In the genomic region with DNA sequence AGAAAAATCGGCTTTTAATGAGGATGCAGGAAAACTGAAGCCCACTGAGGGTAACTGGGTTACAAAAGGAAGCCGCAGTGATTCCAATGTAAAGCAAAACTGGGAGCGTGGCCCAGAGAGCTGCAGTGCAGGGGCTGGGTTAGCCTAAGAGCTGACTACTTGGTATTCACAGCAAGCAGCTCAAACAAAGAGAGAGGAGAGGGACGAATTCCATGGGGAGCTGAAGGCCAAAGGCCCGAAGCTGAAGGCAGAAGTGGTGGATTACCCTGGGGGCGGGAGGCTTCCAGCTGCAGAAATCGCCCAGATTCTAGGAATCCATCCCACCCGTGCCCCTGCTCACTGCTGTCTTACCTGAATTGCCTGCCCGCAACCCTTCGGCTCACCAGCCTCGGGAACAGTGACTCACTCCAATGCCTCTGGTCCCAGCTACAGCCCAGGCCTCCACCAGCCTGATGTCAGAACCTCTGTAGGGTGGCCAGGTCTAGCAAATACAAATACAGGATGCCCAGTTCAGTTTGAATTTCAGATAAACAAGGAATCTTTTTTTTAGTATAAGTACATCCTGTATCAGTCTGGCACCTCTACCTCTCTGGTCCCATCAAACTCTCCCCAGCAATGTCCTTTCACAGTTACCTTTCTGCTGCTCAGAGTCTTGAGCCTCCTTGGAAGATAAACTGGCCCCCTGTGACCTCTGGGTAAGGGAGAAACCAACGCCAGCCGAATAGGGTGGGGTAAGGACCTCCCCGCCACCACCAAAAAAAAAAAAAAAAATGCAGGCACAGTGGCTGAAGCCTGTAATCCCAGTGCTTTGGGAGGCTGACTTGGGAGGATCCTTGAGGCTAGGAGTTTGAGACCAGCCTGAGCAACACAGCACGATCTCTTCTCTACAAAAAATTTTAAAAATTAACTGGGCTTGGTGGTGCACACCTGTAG, we compare ENCODE assay signal across 1 cellular context.
TF ChIP-seq lines count a peak whose summit lies in the region.

No MANE protein-coding gene starts in this region.

TF ChIP-seq in HepG2, 621 proteins besides CTCF, POLR2A, EP300 and RAD21 (continued from another document and continues in another):
- TF ChIP-seq, protein P1, sequence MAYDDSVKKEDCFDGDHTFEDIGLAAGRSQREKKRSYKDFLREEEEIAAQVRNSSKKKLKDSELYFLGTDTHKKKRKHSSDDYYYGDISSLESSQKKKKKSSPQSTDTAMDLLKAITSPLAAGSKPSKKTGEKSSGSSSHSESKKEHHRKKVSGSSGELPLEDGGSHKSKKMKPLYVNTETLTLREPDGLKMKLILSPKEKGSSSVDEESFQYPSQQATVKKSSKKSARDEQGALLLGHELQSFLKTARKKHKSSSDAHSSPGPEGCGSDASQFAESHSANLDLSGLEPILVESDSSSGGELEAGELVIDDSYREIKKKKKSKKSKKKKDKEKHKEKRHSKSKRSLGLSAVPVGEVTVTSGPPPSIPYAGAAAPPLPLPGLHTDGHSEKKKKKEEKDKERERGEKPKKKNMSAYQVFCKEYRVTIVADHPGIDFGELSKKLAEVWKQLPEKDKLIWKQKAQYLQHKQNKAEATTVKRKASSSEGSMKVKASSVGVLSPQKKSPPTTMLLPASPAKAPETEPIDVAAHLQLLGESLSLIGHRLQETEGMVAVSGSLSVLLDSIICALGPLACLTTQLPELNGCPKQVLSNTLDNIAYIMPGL (CRISPR knock-in tag; IDR thresholded peaks at IDR 0.05; ENCODE audit: borderline replicate concordance in 1 of 2, low read depth in 1 of 2), result 0 out of 4 replicates have a peak, but pooled peaks of 1 of the 2 experiments have one; percentile 23
- TF ChIP-seq ZNF547 (CRISPR knock-in tag; IDR thresholded peaks at IDR 0.05) (peak; percentile 71; the same call in 1 of the 2 replicates), ESRRA (CRISPR knock-in tag; IDR thresholded peaks at IDR 0.05; ENCODE audit: low read depth) (no peak), KLF11 (CRISPR knock-in tag; IDR thresholded peaks at IDR 0.05) (no peak), ZNF124 (CRISPR knock-in tag; IDR thresholded peaks at IDR 0.05) (no peak), ISX (CRISPR knock-in tag; conservative IDR thresholded peaks at IDR 0.05) (no peak), MTF2 (CRISPR knock-in tag; IDR thresholded peaks at IDR 0.05; ENCODE audit: borderline replicate concordance) (0 out of 2 replicates have a peak, but pooled peaks have one; percentile 37), SP4 (CRISPR knock-in tag; IDR thresholded peaks at IDR 0.05) (no peak), ZNF567 (CRISPR knock-in tag; IDR thresholded peaks at IDR 0.05; ENCODE audit: borderline replicate concordance) (no peak), RBAK (CRISPR knock-in tag; IDR thresholded peaks at IDR 0.05) (peak; percentile 92), RFX1 (IDR thresholded peaks at IDR 0.05) (no peak), BCL6 (CRISPR knock-in tag; IDR thresholded peaks at IDR 0.05) (peak; percentile 22), SP1 (IDR thresholded peaks at IDR 0.05) (no peak), SP1 (CRISPR knock-in tag; IDR thresholded peaks at IDR 0.05) (0 out of 2 replicates have a peak, but pooled peaks have one; percentile 10), ZNF44 (CRISPR knock-in tag; IDR thresholded peaks at IDR 0.05) (peak; percentile 86; the same call in 1 of the 2 replicates), SYNCRIP (IDR thresholded peaks at IDR 0.05; ENCODE audit: insufficient read depth, low read depth, low read length) (no peak), ZNF629 (CRISPR knock-in tag; conservative IDR thresholded peaks at IDR 0.05) (no peak), KLF9 (CRISPR knock-in tag; IDR thresholded peaks at IDR 0.05; ENCODE audit: low read depth) (no peak), HHEX (CRISPR knock-in tag; IDR thresholded peaks at IDR 0.05) (no peak), HNF4A (CRISPR knock-in tag; IDR thresholded peaks at IDR 0.05) (no peak), GPN1 (CRISPR knock-in tag; IDR thresholded peaks at IDR 0.05; ENCODE audit: borderline replicate concordance) (no peak; the same call in 1 of the 2 replicates), SRSF1 (optimal IDR thresholded peaks at IDR 0.05; ENCODE audit: low read depth, low read length) (peak; percentile 52), MZF1 (CRISPR knock-in tag; IDR thresholded peaks at IDR 0.05; ENCODE audit: borderline replicate concordance) (no peak), ZNF224 (CRISPR knock-in tag; IDR thresholded peaks at IDR 0.05) (no peak), ZMYM4 (CRISPR knock-in tag; IDR thresholded peaks at IDR 0.05) (no peak), ATF1 (CRISPR knock-in tag; IDR thresholded peaks at IDR 0.05) (no peak), ERF (CRISPR knock-in tag; IDR thresholded peaks at IDR 0.05) (no peak), HNRNPUL1 (IDR thresholded peaks at IDR 0.05; ENCODE audit: low read depth, low read length) (no peak), ZFP36L2 (CRISPR knock-in tag; IDR thresholded peaks at IDR 0.05) (no peak), YEATS2 (CRISPR knock-in tag; IDR thresholded peaks at IDR 0.05; ENCODE audit: borderline replicate concordance) (no peak), MBD4 (IDR thresholded peaks at IDR 0.05; ENCODE audit: borderline replicate concordance, low read length) (no peak), RBFOX2 (IDR thresholded peaks at IDR 0.05; ENCODE audit: low read depth, low read length) (no peak), ZNF83 (CRISPR knock-in tag; IDR thresholded peaks at IDR 0.05; ENCODE audit: borderline replicate concordance) (no peak), ZNF138 (CRISPR knock-in tag; IDR thresholded peaks at IDR 0.05; ENCODE audit: low read depth) (no peak), DMAP1 (CRISPR knock-in tag; IDR thresholded peaks at IDR 0.05) (no peak), CBX1 (IDR thresholded peaks at IDR 0.05; ENCODE audit: low read depth) (no peak), SIN3A (IDR thresholded peaks at IDR 0.05; ENCODE audit: borderline replicate concordance, low read depth, low read length) (peak; percentile 35; the same call in 1 of the 2 replicates), ZNF274 (CRISPR knock-in tag; IDR thresholded peaks at IDR 0.05) (peak; percentile 77; the same call in 1 of the 2 replicates), ZNF326 (CRISPR knock-in tag; IDR thresholded peaks at IDR 0.05; ENCODE audit: borderline replicate concordance) (no peak), ZFP41 (CRISPR knock-in tag; IDR thresholded peaks at IDR 0.05; ENCODE audit: borderline replicate concordance) (no peak)
- TF ChIP-seq, protein P2, sequence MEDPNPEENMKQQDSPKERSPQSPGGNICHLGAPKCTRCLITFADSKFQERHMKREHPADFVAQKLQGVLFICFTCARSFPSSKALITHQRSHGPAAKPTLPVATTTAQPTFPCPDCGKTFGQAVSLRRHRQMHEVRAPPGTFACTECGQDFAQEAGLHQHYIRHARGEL (CRISPR knock-in tag; IDR thresholded peaks at IDR 0.05), result no peak
- TF ChIP-seq, protein P3, sequence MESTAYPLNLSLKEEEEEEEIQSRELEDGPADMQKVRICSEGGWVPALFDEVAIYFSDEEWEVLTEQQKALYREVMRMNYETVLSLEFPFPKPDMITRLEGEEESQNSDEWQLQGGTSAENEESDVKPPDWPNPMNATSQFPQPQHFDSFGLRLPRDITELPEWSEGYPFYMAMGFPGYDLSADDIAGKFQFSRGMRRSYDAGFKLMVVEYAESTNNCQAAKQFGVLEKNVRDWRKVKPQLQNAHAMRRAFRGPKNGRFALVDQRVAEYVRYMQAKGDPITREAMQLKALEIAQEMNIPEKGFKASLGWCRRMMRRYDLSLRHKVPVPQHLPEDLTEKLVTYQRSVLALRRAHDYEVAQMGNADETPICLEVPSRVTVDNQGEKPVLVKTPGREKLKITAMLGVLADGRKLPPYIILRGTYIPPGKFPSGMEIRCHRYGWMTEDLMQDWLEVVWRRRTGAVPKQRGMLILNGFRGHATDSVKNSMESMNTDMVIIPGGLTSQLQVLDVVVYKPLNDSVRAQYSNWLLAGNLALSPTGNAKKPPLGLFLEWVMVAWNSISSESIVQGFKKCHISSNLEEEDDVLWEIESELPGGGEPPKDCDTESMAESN (CRISPR knock-in tag; conservative IDR thresholded peaks at IDR 0.05), result no peak
- TF ChIP-seq, protein P4, sequence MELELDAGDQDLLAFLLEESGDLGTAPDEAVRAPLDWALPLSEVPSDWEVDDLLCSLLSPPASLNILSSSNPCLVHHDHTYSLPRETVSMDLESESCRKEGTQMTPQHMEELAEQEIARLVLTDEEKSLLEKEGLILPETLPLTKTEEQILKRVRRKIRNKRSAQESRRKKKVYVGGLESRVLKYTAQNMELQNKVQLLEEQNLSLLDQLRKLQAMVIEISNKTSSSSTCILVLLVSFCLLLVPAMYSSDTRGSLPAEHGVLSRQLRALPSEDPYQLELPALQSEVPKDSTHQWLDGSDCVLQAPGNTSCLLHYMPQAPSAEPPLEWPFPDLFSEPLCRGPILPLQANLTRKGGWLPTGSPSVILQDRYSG (CRISPR knock-in tag; IDR thresholded peaks at IDR 0.05), result no peak
- TF ChIP-seq, protein P5, sequence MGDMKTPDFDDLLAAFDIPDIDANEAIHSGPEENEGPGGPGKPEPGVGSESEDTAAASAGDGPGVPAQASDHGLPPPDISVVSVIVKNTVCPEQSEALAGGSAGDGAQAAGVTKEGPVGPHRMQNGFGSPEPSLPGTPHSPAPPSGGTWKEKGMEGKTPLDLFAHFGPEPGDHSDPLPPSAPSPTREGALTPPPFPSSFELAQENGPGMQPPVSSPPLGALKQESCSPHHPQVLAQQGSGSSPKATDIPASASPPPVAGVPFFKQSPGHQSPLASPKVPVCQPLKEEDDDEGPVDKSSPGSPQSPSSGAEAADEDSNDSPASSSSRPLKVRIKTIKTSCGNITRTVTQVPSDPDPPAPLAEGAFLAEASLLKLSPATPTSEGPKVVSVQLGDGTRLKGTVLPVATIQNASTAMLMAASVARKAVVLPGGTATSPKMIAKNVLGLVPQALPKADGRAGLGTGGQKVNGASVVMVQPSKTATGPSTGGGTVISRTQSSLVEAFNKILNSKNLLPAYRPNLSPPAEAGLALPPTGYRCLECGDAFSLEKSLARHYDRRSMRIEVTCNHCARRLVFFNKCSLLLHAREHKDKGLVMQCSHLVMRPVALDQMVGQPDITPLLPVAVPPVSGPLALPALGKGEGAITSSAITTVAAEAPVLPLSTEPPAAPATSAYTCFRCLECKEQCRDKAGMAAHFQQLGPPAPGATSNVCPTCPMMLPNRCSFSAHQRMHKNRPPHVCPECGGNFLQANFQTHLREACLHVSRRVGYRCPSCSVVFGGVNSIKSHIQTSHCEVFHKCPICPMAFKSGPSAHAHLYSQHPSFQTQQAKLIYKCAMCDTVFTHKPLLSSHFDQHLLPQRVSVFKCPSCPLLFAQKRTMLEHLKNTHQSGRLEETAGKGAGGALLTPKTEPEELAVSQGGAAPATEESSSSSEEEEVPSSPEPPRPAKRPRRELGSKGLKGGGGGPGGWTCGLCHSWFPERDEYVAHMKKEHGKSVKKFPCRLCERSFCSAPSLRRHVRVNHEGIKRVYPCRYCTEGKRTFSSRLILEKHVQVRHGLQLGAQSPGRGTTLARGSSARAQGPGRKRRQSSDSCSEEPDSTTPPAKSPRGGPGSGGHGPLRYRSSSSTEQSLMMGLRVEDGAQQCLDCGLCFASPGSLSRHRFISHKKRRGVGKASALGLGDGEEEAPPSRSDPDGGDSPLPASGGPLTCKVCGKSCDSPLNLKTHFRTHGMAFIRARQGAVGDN (CRISPR knock-in tag; IDR thresholded peaks at IDR 0.05), result peak; percentile 91
- TF ChIP-seq, protein P6, sequence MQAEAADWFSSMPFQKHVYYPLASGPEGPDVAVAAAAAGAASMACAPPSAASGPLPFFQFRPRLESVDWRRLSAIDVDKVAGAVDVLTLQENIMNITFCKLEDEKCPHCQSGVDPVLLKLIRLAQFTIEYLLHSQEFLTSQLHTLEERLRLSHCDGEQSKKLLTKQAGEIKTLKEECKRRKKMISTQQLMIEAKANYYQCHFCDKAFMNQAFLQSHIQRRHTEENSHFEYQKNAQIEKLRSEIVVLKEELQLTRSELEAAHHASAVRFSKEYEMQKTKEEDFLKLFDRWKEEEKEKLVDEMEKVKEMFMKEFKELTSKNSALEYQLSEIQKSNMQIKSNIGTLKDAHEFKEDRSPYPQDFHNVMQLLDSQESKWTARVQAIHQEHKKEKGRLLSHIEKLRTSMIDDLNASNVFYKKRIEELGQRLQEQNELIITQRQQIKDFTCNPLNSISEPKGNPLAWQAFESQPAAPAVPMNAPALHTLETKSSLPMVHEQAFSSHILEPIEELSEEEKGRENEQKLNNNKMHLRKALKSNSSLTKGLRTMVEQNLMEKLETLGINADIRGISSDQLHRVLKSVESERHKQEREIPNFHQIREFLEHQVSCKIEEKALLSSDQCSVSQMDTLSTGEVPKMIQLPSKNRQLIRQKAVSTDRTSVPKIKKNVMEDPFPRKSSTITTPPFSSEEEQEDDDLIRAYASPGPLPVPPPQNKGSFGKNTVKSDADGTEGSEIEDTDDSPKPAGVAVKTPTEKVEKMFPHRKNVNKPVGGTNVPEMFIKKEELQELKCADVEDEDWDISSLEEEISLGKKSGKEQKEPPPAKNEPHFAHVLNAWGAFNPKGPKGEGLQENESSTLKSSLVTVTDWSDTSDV (CRISPR knock-in tag; IDR thresholded peaks at IDR 0.05), result no peak
- TF ChIP-seq, protein P7, sequence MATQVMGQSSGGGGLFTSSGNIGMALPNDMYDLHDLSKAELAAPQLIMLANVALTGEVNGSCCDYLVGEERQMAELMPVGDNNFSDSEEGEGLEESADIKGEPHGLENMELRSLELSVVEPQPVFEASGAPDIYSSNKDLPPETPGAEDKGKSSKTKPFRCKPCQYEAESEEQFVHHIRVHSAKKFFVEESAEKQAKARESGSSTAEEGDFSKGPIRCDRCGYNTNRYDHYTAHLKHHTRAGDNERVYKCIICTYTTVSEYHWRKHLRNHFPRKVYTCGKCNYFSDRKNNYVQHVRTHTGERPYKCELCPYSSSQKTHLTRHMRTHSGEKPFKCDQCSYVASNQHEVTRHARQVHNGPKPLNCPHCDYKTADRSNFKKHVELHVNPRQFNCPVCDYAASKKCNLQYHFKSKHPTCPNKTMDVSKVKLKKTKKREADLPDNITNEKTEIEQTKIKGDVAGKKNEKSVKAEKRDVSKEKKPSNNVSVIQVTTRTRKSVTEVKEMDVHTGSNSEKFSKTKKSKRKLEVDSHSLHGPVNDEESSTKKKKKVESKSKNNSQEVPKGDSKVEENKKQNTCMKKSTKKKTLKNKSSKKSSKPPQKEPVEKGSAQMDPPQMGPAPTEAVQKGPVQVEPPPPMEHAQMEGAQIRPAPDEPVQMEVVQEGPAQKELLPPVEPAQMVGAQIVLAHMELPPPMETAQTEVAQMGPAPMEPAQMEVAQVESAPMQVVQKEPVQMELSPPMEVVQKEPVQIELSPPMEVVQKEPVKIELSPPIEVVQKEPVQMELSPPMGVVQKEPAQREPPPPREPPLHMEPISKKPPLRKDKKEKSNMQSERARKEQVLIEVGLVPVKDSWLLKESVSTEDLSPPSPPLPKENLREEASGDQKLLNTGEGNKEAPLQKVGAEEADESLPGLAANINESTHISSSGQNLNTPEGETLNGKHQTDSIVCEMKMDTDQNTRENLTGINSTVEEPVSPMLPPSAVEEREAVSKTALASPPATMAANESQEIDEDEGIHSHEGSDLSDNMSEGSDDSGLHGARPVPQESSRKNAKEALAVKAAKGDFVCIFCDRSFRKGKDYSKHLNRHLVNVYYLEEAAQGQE (IDR thresholded peaks at IDR 0.05; ENCODE audit: borderline replicate concordance in 1 of 2, low read depth in 1 of 2, low read length in 2 of 2), result no peak
- TF ChIP-seq, protein P8, sequence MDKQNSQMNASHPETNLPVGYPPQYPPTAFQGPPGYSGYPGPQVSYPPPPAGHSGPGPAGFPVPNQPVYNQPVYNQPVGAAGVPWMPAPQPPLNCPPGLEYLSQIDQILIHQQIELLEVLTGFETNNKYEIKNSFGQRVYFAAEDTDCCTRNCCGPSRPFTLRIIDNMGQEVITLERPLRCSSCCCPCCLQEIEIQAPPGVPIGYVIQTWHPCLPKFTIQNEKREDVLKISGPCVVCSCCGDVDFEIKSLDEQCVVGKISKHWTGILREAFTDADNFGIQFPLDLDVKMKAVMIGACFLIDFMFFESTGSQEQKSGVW (CRISPR knock-in tag; IDR thresholded peaks at IDR 0.05; ENCODE audit: borderline replicate concordance), result no peak
